In genomic region chr2:10864888-10865551, GRCh38 we compare ENCODE assay signal across 9 cellular contexts. TPM values are rescaled to one million over a fixed set of nuclear protein-coding genes. Genes with fewer than 3 reads are reported as not detected.
A peak's percentile ranks its signal among the peaks of the same experiment; 100 is the strongest.
DNase-seq lines count a peak whose midpoint lies in the region; ATAC-seq, FAIRE-seq and TF ChIP-seq lines count a peak whose summit lies in the region.
"Had no signal": no experiment of that assay in that cellular context is flagged by ENCODE, and none has a peak within 500 bp of the region (broad histone marks: within the 10 kb centered on the region; RNA-seq: fewer than 3 reads in every experiment).

No MANE protein-coding gene starts in this region.

- no peak overlapping the region for H3K27ac ChIP-seq in RWPE2 (ENCODE audit: poor library complexity, severe bottlenecking)

- H3K4me3 ChIP-seq in AG09309 (ENCODE audit: control insufficient read depth, low read depth, low read length) (no peak overlapping the region), RWPE2 (ENCODE audit: severe bottlenecking) (no peak overlapping the region)

- peaks cover 12% of the 10 kb centered on the region for H3K27me3 ChIP-seq in RWPE2 (ENCODE audit: insufficient read depth, poor library complexity, severe bottlenecking)

- no peaks in the 10 kb centered on the region for H3K9me3 ChIP-seq in RWPE2 (ENCODE audit: severe bottlenecking)

- peak; percentile 6 for TF ChIP-seq CTCF in AG09309 (IDR thresholded peaks at IDR 0.05; ENCODE audit: control insufficient read depth, insufficient read depth, low read depth, low read length, missing control alignments)
- TF ChIP-seq CTCF in RWPE2 (IDR thresholded peaks at IDR 0.05; ENCODE audit: poor library complexity, severe bottlenecking) = no peak

- ATAC-seq in GM18517 (IDR thresholded peaks at IDR 0.05; ENCODE audit: unreplicated experiment) = peak; percentile 94
- peak; percentile 83 for ATAC-seq in HG02852 (IDR thresholded peaks at IDR 0.05; ENCODE audit: unreplicated experiment)
- peak; percentile 17; the same call in 1 of the 3 replicates for ATAC-seq in RWPE2 (ENCODE audit: low read depth)

- H3K4me1 ChIP-seq in RWPE2 (ENCODE audit: insufficient read depth, poor library complexity, severe bottlenecking) = no peaks in the 10 kb centered on the region

- DNase-seq in AG09309 (ENCODE audit: low read depth) = no peak
- DNase-seq in RWPE2 (ENCODE audit: low spot score) = no peak
- peak; percentile 15 for DNase-seq in myocyte (ENCODE audit: low read depth)
- no peak for DNase-seq in NCI-H187 treated with DMSO at 0.1 percent for 48 hours (lab: John Stamatoyannopoulos, UW)
- DNase-seq in 8988T = no peak
- DNase-seq in HTR-8/SVneo (ENCODE audit: insufficient read length, low spot score) = no peak

- H3K36me3 ChIP-seq in RWPE2 (ENCODE audit: low read depth) = no peaks in the 10 kb centered on the region

- no peak for FAIRE-seq in HTR-8/SVneo (lab: Jason Lieb, UNC)
- FAIRE-seq: H1 had no signal

RNA-seq across cellular contexts. Expression of gene KCNF1, which starts 46.7 kb away (rescaled TPM):
- total RNA-seq in myocyte = 0.16 and 0.73 TPM in 2 replicates
- 0.03 TPM for polyA plus RNA-seq in myocyte (2012)

RNA-seq across cellular contexts. Expression of gene PDIA6, which starts 52.4 kb away (rescaled TPM):
- total RNA-seq in myocyte = 260 and 472 TPM in 2 replicates
- polyA plus RNA-seq in myocyte (2012) = 210 TPM

Comparison
In these comparisons a context has a peak if more than half of its experiments do, and no peak if none do; other contexts are left out.
1. ATAC-seq: peak in every context shown above with its lines; median percentile 94 in GM18517; 83 in HG02852; 17 in RWPE2.